ENCODE assay signal across 8 cellular contexts in genomic region chr17:74176546-74177001, GRCh38. TPM values are rescaled to one million over a fixed set of nuclear protein-coding genes. Genes with fewer than 3 reads are reported as not detected.
A peak's percentile ranks its signal among the peaks of the same experiment; 100 is the strongest.
DNase-seq lines count a peak whose midpoint lies in the region; TF ChIP-seq lines count a peak whose summit lies in the region.

No MANE protein-coding gene starts in this region.

- in situ Hi-C loops in HAP-1 (cut with MboI; ENCODE audit: low sequenced_read_pairs) = loop anchor here (10.0 kb wide), 1 partner anchor 742 kb away; no protein-coding TSS in a partner anchor

- TF ChIP-seq CTCF in BJ (IDR thresholded peaks at IDR 0.05; ENCODE audit: insufficient read depth, low read depth, low read length) (peak; percentile 89), endothelial cell (IDR thresholded peaks at IDR 0.05; ENCODE audit: unreplicated experiment) (peak; percentile 57), stomach (IDR thresholded peaks at IDR 0.05) (peak in 5 of 7 experiments; percentile 35 to 78 (median 69))

- intact Hi-C loops in stomach (cut with DNase I; ENCODE audit: low total_unique reads) = loop anchor here (5.0 kb wide), 1 partner anchor 749 kb away; no protein-coding TSS in a partner anchor

- no peaks in the 10 kb centered on the region for H3K36me3 ChIP-seq in BJ (ENCODE audit: control insufficient read depth, insufficient read depth, low read length)
- no peaks in the 10 kb centered on the region for H3K36me3 ChIP-seq in HAP-1 (replicated peaks)
- no peaks in the 10 kb centered on the region for H3K36me3 ChIP-seq in stomach

- no peaks in the 10 kb centered on the region for H3K27me3 Mint-ChIP-seq in endothelial cell (ENCODE audit: unreplicated experiment)

- no peak for TF ChIP-seq EP300 in stomach (IDR thresholded peaks at IDR 0.05)

- POLR2A ChIA-PET in BJ (lab: Charles Lee) = no interaction called here

- H3K36me3 Mint-ChIP-seq in endothelial cell (ENCODE audit: low read depth, unreplicated experiment) = no peaks in the 10 kb centered on the region

- H3K9me3 Mint-ChIP-seq in endothelial cell (ENCODE audit: unreplicated experiment) = no peaks in the 10 kb centered on the region

- CTCF ChIA-PET in BJ (lab: Yijun Ruan, JAX) = interaction anchor here (0.6 to 3.1 kb wide), 9 partner anchors 10 to 927 kb away, joined by 3 to 27 read pairs (median 4); no protein-coding TSS in a partner anchor

- no peaks in the 10 kb centered on the region for H3K4me1 ChIP-seq in HAP-1
- no peaks in the 10 kb centered on the region for H3K4me1 ChIP-seq in stomach

- no peaks in the 10 kb centered on the region; the same call in 1 of the 2 replicates for H3K27me3 ChIP-seq in BJ (ENCODE audit: control insufficient read depth, insufficient read depth, low read length)
- H3K27me3 ChIP-seq in HAP-1 (ENCODE audit: low read depth) = peaks cover 5% of the 10 kb centered on the region; the same call in 1 of the 2 replicates
- peaks cover 0 to 79% (median 25%) of the 10 kb centered on the region in 3 donors for H3K27me3 ChIP-seq in stomach

- no peaks in the 10 kb centered on the region for H3K9me3 ChIP-seq in HAP-1
- H3K9me3 ChIP-seq in stomach = no peaks in the 10 kb centered on the region

- 36 to 45% (median 40%) methylated on average over 10 of the region's 10 CpGs for WGBS in stomach, 5 donors

- DNase-seq in BJ (ENCODE audit: low read depth) (no peak), HAP-1 (ENCODE audit: low spot score in 2 of 2) (peak; percentile 45 to 73), NCI-H345 (lab: John Stamatoyannopoulos, UW) (peak; percentile 80), endothelial cell (ENCODE audit: low spot score) (peak; percentile 82), middle frontal gyrus (ENCODE audit: extremely low spot score, low spot score) (peak; percentile 62), stomach (peak; percentile 63), cortex of kidney (lab: John Stamatoyannopoulos, UW) (no peak)
- peak; percentile 46 to 64 for DNase-seq in activated CD4-positive, alpha-beta T cell treated with anti-CD3 and anti-CD28 coated beads, Interleukin-2, amount 50 U/mL, for 48 hours

- no peak overlapping the region for H3K4me3 Mint-ChIP-seq in endothelial cell (ENCODE audit: unreplicated experiment)

- H3K27ac ChIP-seq in stomach = no peak overlapping the region

- no peak overlapping the region for H3K27ac Mint-ChIP-seq in endothelial cell (ENCODE audit: unreplicated experiment)

- H3K4me1 Mint-ChIP-seq in endothelial cell (ENCODE audit: unreplicated experiment) = no peaks in the 10 kb centered on the region

- TF ChIP-seq POLR2A in stomach (IDR thresholded peaks at IDR 0.05) = no peak

- H3K4me3 ChIP-seq in BJ (ENCODE audit: low read depth, low read length) = no peak overlapping the region
- H3K4me3 ChIP-seq in HAP-1 = no peak overlapping the region
- H3K4me3 ChIP-seq in stomach = no peak overlapping the region

RNA-seq across cellular contexts. Expression of gene RPL38, which starts 26.9 kb away (rescaled TPM):
- polyA plus RNA-seq in BJ (2011; rRNA removed) (1,841 and 2,079 TPM in 2 replicates), stomach (1,000 to 10,000 TPM; 1,436 to 1,839 (median 1,751) TPM)
- 279 and 306 TPM in 2 replicates for polyA minus RNA-seq in BJ (2011; rRNA and poly(A)+ RNA removed)
- total RNA-seq in endothelial cell (ENCODE audit: unreplicated experiment) (1,802 TPM), stomach (1,000 to 10,000 TPM in 1 of 5 donors, 100 to 1,000 TPM in 3, 10 to 100 TPM in 1; 37.7 to 1,270 (median 232) TPM)

RNA-seq across cellular contexts. Expression of gene TTYH2, which starts 36.8 kb away (rescaled TPM):
- polyA plus RNA-seq in BJ (2011; rRNA removed) = 1.0 and 2.7 TPM in 2 replicates
- polyA minus RNA-seq in BJ (2011; rRNA and poly(A)+ RNA removed) = 1.1 and 4.1 TPM in 2 replicates
- total RNA-seq in endothelial cell (ENCODE audit: unreplicated experiment) = 6.8 TPM
- 10 to 100 TPM in 1 of 5 donors, 1 to 10 TPM in 3, under 1 TPM in 1; 0.58 to 17.9 (median 2.8) TPM for total RNA-seq in stomach
- polyA plus RNA-seq in stomach = 1 to 10 TPM; 1.2 to 1.8 (median 1.3) TPM

Comparison
In these comparisons a context has a peak if more than half of its experiments do, and no peak if none do; other contexts are left out.
1. DNase-seq: peak in HAP-1 (2 of 2), NCI-H345 (single experiment), activated CD4-positive, alpha-beta T cell treated with anti-CD3 and anti-CD28 coated beads, Interleukin-2, amount 50 U/mL, for 48 hours (2 of 2), endothelial cell (single experiment), middle frontal gyrus (single experiment) and stomach (single experiment); none in BJ (single experiment) and cortex of kidney (single experiment).
2. Peak in every context shown above with its lines, with median percentiles within 50 percentile points of each other: CTCF ChIP-seq.